In the genomic region with DNA sequence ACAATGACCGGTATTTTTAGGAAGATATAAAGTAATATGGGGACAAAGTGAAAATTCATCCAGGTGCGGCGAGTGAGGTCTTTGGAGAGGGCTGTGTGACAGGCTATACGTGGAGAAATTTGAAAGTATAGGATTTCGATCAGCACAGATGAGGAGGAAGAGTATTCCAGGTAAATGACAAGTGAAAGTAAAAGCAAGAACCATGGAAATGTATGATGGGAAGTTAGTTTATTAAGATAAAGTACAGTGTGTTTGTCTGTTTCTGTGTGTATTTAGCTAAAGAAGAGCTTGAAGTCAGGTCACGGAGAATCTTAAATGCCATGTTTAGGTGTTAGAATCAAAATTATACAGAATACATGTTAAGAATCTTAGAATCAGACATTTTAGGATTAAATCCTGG, we compare ENCODE assay signal across 26 cellular contexts.
DNase-seq lines count a peak whose midpoint lies in the region; ATAC-seq, FAIRE-seq and TF ChIP-seq lines count a peak whose summit lies in the region.
"Had no signal": no experiment of that assay in that cellular context is flagged by ENCODE, and none has a peak within 500 bp of the region (broad histone marks: within the 10 kb centered on the region; RNA-seq: fewer than 3 reads in every experiment).

No MANE protein-coding gene starts in this region.

- DNase-seq in OCI-M1 (lab: John Stamatoyannopoulos, UW) (peak; percentile 18), left lobe of liver (ENCODE audit: low spot score) (no peak), mucosa of descending colon (no peak), GF-D8 (lab: John Stamatoyannopoulos, UW) (no peak)
- no peak for DNase-seq in activated CD4-positive, CD25-positive, alpha-beta regulatory T cell (lab: John Stamatoyannopoulos, UW)
- DNase-seq: 8988T; ACHN; BE2C; C1 segment of cervical spinal cord; CD4-positive, alpha-beta memory T cell; CD4-positive, CD25-positive, alpha-beta regulatory T cell; CD8-positive, alpha-beta memory T cell; COR-L47; DMS 273 treated with DMSO at 0.1 percent for 48 hours; DMS153; DMS53; DMS79; DND-41; EL; GDM1 had no signal

- FAIRE-seq in islet of Langerhans (lab: Jason Lieb, UNC): peak; percentile 13
- FAIRE-seq: A204.1, GM12891, GM19239 had no signal

- ATAC-seq in left lobe of liver: peak; percentile 69
- ATAC-seq in mucosa of descending colon: peak; percentile 34
- no peak for ATAC-seq in GM21526 (IDR thresholded peaks at IDR 0.05; ENCODE audit: low FRiP score, unreplicated experiment)

- H3K36me3 ChIP-seq in mucosa of descending colon (ENCODE audit: low read depth): no peaks in the 10 kb centered on the region
- H3K36me3 ChIP-seq: BE2C, BLaER1 had no signal

- TF ChIP-seq CTCF in mucosa of descending colon (IDR thresholded peaks at IDR 0.05): no peak

- no peaks in the 10 kb centered on the region for H3K4me1 ChIP-seq in mucosa of descending colon (ENCODE audit: low read depth)

- intact Hi-C loops in mucosa of descending colon (cut with DNase I, micrococcal nuclease): loop anchor here in 1 of 2 donors (5.0 kb wide), 1 partner anchor 241 kb away; the partner anchor contains the start of gene CPNE8

- H3K9me3 ChIP-seq in mucosa of descending colon: peaks cover 6% of the 10 kb centered on the region
- H3K9me3 ChIP-seq: BE2C had no signal

- H3K4me3 ChIP-seq in mucosa of descending colon: no peak overlapping the region
- H3K4me3 ChIP-seq: BLaER1 had no signal
